22 cellular contexts compared by ENCODE assay signal in genomic region chr3:71250026-71250425, GRCh38.
DNase-seq lines count a peak whose midpoint lies in the region; ATAC-seq and TF ChIP-seq lines count a peak whose summit lies in the region.
"Had no signal": no experiment of that assay in that cellular context is flagged by ENCODE, and none has a peak within 500 bp of the region (broad histone marks: within the 10 kb centered on the region; RNA-seq: fewer than 3 reads in every experiment).

No MANE protein-coding gene starts in this region.

- no peak for TF ChIP-seq POLR2A in testis (IDR thresholded peaks at IDR 0.05)

- POLR2A ChIA-PET in naive thymus-derived CD8-positive, alpha-beta T cell (lab: Charles Lee) = interaction anchor here (0.6 kb wide), 1 partner anchor 18 kb away, joined by 4 read pairs; no protein-coding TSS in a partner anchor

- no peaks in the 10 kb centered on the region for H3K27me3 Mint-ChIP-seq in stimulated activated naive CD8-positive, alpha-beta T cell treated with anti-CD3 and anti-CD28 coated beads, Interleukin-15, Interleukin-2, amounts not matched to agents 100 ng/mL and 50 ng/mL, for 24 hours
- no peaks in the 10 kb centered on the region for H3K27me3 Mint-ChIP-seq in stimulated activated naive CD8-positive, alpha-beta T cell treated with anti-CD3 and anti-CD28 coated beads, Interleukin-15, amount 100 ng/mL, for 72 hours
- no peaks in the 10 kb centered on the region for H3K27me3 Mint-ChIP-seq in naive thymus-derived CD8-positive, alpha-beta T cell

- peaks cover 89% of the 10 kb centered on the region for H3K4me1 Mint-ChIP-seq in stimulated activated naive CD8-positive, alpha-beta T cell treated with anti-CD3 and anti-CD28 coated beads, Interleukin-15, Interleukin-2, amounts not matched to agents 100 ng/mL and 50 ng/mL, for 24 hours (ENCODE audit: low read depth)
- peaks cover 87% of the 10 kb centered on the region for H3K4me1 Mint-ChIP-seq in stimulated activated naive CD8-positive, alpha-beta T cell treated with anti-CD3 and anti-CD28 coated beads, Interleukin-15, amount 100 ng/mL, for 72 hours
- peaks cover 49 to 90% (median 84%) of the 10 kb centered on the region in 4 donors for H3K4me1 Mint-ChIP-seq in naive thymus-derived CD8-positive, alpha-beta T cell

- no peaks in the 10 kb centered on the region for H3K9me3 ChIP-seq in testis
- H3K9me3 ChIP-seq: breast epithelium, prostate gland, tibial nerve had no signal

- H3K36me3 Mint-ChIP-seq in stimulated activated naive CD8-positive, alpha-beta T cell treated with anti-CD3 and anti-CD28 coated beads, Interleukin-15, Interleukin-2, amounts not matched to agents 100 ng/mL and 50 ng/mL, for 24 hours (ENCODE audit: low read depth) = peaks cover 37% of the 10 kb centered on the region
- peaks cover 5 to 32% (median 5%) of the 10 kb centered on the region in 3 donors for H3K36me3 Mint-ChIP-seq in naive thymus-derived CD8-positive, alpha-beta T cell

- intact Hi-C loops in sciatic nerve (cut with DNase I) (no loop called here), testis (cut with DNase I; ENCODE audit: low total_unique reads) (no loop called here)

- TF ChIP-seq CTCF in brain microvascular endothelial cell (IDR thresholded peaks at IDR 0.05; ENCODE audit: low read depth, low read length, missing control alignments) = no peak
- no peak for TF ChIP-seq CTCF in testis (IDR thresholded peaks at IDR 0.05)

- H3K4me3 ChIP-seq in brain microvascular endothelial cell (ENCODE audit: low read depth, low read length) (no peak overlapping the region), testis (no peak overlapping the region)
- H3K4me3 ChIP-seq: breast epithelium, prostate gland, tibial nerve had no signal

- DNase-seq in stimulated activated naive CD8-positive, alpha-beta T cell treated with anti-CD3 and anti-CD28 coated beads, Interleukin-15, amount 100 ng/mL, for 72 hours = no peak
- DNase-seq in brain microvascular endothelial cell = peak; percentile 90
- no peak for DNase-seq in naive thymus-derived CD8-positive, alpha-beta T cell
- no peak for DNase-seq in sciatic nerve (ENCODE audit: low spot score)
- DNase-seq in NCI-H187 treated with DMSO at 0.1 percent for 48 hours (lab: John Stamatoyannopoulos, UW) = no peak
- no peak for DNase-seq in testis
- DNase-seq: activated CD4-positive, alpha-beta T cell treated with anti-CD3 and anti-CD28 coated beads for 4 hours; activated gamma-delta T cell; effector CD8-positive, alpha-beta T cell; kidney glomerular epithelial cell; NCI-H1436 treated with DMSO at 0.1 percent for 48 hours; NCI-H446; NCI-H82; RPMI8226; stimulated activated naive CD8-positive, alpha-beta T cell treated with anti-CD3 and anti-CD28 coated beads, Interleukin-15, Interleukin-2, amounts not matched to agents 100 U/mL and 50 U/mL, for 24 hours had no signal

- in situ Hi-C loops in brain microvascular endothelial cell (cut with HindIII; ENCODE audit: low pct_ligation_motif_present, low sequenced_read_pairs) = no loop called here

- no peaks in the 10 kb centered on the region for H3K27me3 ChIP-seq in brain microvascular endothelial cell (replicated peaks)
- H3K27me3 ChIP-seq in testis = no peaks in the 10 kb centered on the region
- H3K27me3 ChIP-seq: breast epithelium, tibial nerve had no signal

- H3K27ac ChIP-seq in brain microvascular endothelial cell (peak overlapping the region; percentile 96), testis (no peak overlapping the region)
- H3K27ac ChIP-seq: C4-2B, KMS-11, prostate gland had no signal

- H3K9me3 Mint-ChIP-seq in stimulated activated naive CD8-positive, alpha-beta T cell treated with anti-CD3 and anti-CD28 coated beads, Interleukin-15, Interleukin-2, amounts not matched to agents 100 ng/mL and 50 ng/mL, for 24 hours = no peaks in the 10 kb centered on the region
- H3K9me3 Mint-ChIP-seq in stimulated activated naive CD8-positive, alpha-beta T cell treated with anti-CD3 and anti-CD28 coated beads, Interleukin-15, amount 100 ng/mL, for 72 hours = no peaks in the 10 kb centered on the region
- H3K9me3 Mint-ChIP-seq in naive thymus-derived CD8-positive, alpha-beta T cell = no peaks in the 10 kb centered on the region

- no peak overlapping the region for H3K4me3 Mint-ChIP-seq in stimulated activated naive CD8-positive, alpha-beta T cell treated with anti-CD3 and anti-CD28 coated beads, Interleukin-15, Interleukin-2, amounts not matched to agents 100 ng/mL and 50 ng/mL, for 24 hours
- no peak overlapping the region for H3K4me3 Mint-ChIP-seq in stimulated activated naive CD8-positive, alpha-beta T cell treated with anti-CD3 and anti-CD28 coated beads, Interleukin-15, amount 100 ng/mL, for 72 hours
- peak overlapping the region in 2 of 10 donors; percentile 30 to 34 for H3K4me3 Mint-ChIP-seq in naive thymus-derived CD8-positive, alpha-beta T cell

- H3K27ac Mint-ChIP-seq in stimulated activated naive CD8-positive, alpha-beta T cell treated with anti-CD3 and anti-CD28 coated beads, Interleukin-15, Interleukin-2, amounts not matched to agents 100 ng/mL and 50 ng/mL, for 24 hours = peak overlapping the region; percentile 36
- H3K27ac Mint-ChIP-seq in stimulated activated naive CD8-positive, alpha-beta T cell treated with anti-CD3 and anti-CD28 coated beads, Interleukin-15, amount 100 ng/mL, for 72 hours = no peak overlapping the region
- H3K27ac Mint-ChIP-seq in naive thymus-derived CD8-positive, alpha-beta T cell = peak overlapping the region; percentile 45 to 86 (median 76)

- WGBS in testis, 2 donors = 84 to 90% methylated on average over 5 of the region's 5 CpGs

- peaks cover 23% of the 10 kb centered on the region for H3K4me1 ChIP-seq in testis
- H3K4me1 ChIP-seq: prostate gland had no signal

- ATAC-seq in stimulated activated naive CD8-positive, alpha-beta T cell treated with anti-CD3 and anti-CD28 coated beads, Interleukin-15, amount 100 ng/mL, for 72 hours = no peak
- ATAC-seq in naive thymus-derived CD8-positive, alpha-beta T cell = no peak
- ATAC-seq in sciatic nerve = no peak
- ATAC-seq: HCT116; stimulated activated naive CD8-positive, alpha-beta T cell treated with anti-CD3 and anti-CD28 coated beads, Interleukin-15, Interleukin-2, amounts not matched to agents 100 U/mL and 50 U/mL, for 24 hours had no signal

- H3K36me3 ChIP-seq in brain microvascular endothelial cell (replicated peaks) (no peaks in the 10 kb centered on the region), testis (ENCODE audit: low read depth, missing control alignments) (no peaks in the 10 kb centered on the region)
- H3K36me3 ChIP-seq: breast epithelium, prostate gland, tibial nerve had no signal

Comparison
In these comparisons a context has a peak if more than half of its experiments do, and no peak if none do; other contexts are left out.
1. H3K27ac Mint-ChIP-seq: peak in stimulated activated naive CD8-positive, alpha-beta T cell treated with anti-CD3 and anti-CD28 coated beads, Interleukin-15, Interleukin-2, amounts not matched to agents 100 ng/mL and 50 ng/mL, for 24 hours (single experiment) and naive thymus-derived CD8-positive, alpha-beta T cell (10 of 10); none in stimulated activated naive CD8-positive, alpha-beta T cell treated with anti-CD3 and anti-CD28 coated beads, Interleukin-15, amount 100 ng/mL, for 72 hours (0 of 2).